32 cellular contexts compared by ENCODE assay signal in genomic region chr14:78127233-78127632, GRCh38. TPM values are rescaled to one million over a fixed set of nuclear protein-coding genes. Genes with fewer than 3 reads are reported as not detected.
"Had no signal": no experiment of that assay in that cellular context is flagged by ENCODE, and none has a peak within 500 bp of the region (broad histone marks: within the 10 kb centered on the region; RNA-seq: fewer than 3 reads in every experiment).

No MANE protein-coding gene starts in this region.

- ATAC-seq: esophagus mucosa; gastrocnemius medialis; left colon; left ventricle myocardium superior; mucosa of descending colon; sciatic nerve; stimulated activated naive CD8-positive, alpha-beta T cell treated with anti-CD3 and anti-CD28 coated beads, Interleukin-15, amount 100 ng/mL, for 72 hours; upper lobe of right lung had no signal

- H3K4me3 ChIP-seq: gastrocnemius medialis, lung, mucosa of descending colon, prostate gland, right atrium auricular region, smooth muscle cell, suprapubic skin, transverse colon, upper lobe of right lung, uterus had no signal

- H3K36me3 ChIP-seq: gastrocnemius medialis, prostate gland, right atrium auricular region, suprapubic skin, transverse colon, upper lobe of right lung, uterus had no signal

- H3K4me1 ChIP-seq: gastrocnemius medialis, prostate gland, right atrium auricular region, suprapubic skin, transverse colon, upper lobe of right lung, uterus had no signal

- H3K4me3 Mint-ChIP-seq: immature natural killer cell; memory B cell; mesothelial cell of epicardium; naive B cell; nephron; stimulated activated naive CD8-positive, alpha-beta T cell treated with anti-CD3 and anti-CD28 coated beads, Interleukin-15, amount 100 ng/mL, for 72 hours had no signal

- H3K27me3 Mint-ChIP-seq: stimulated activated naive CD8-positive, alpha-beta T cell treated with anti-CD3 and anti-CD28 coated beads, Interleukin-15, amount 100 ng/mL, for 72 hours had no signal

- H3K27me3 ChIP-seq: gastrocnemius medialis, right atrium auricular region, suprapubic skin, transverse colon, upper lobe of right lung, uterus had no signal

- DNase-seq: cortex of kidney; foreskin fibroblast; gastrocnemius medialis; head of caudate nucleus; immature natural killer cell; islet precursor cell; kidney glomerular epithelial cell; left colon; left ventricle myocardium superior; mucosa of descending colon; naive B cell; nucleus accumbens; stimulated activated CD4-positive, alpha-beta T cell treated with anti-CD3 and anti-CD28 coated beads, Interleukin-12 subunit alpha, Interleukin-12 subunit beta, amount 100 ng/mL, for 4 hours; stimulated activated CD4-positive, alpha-beta T cell treated with anti-CD3 and anti-CD28 coated beads, Interleukin-1b, Interleukin-23, amount 100 ng/mL, for 48 hours; stimulated activated CD4-positive, alpha-beta T cell treated with anti-CD3 and anti-CD28 coated beads, Interleukin-4, amount 100 ng/mL, for 1 hour; stimulated activated CD8-positive, alpha-beta memory T cell treated with anti-CD3 and anti-CD28 coated beads, Interleukin-4, amount 100 ng/mL, for 48 hours; stimulated activated naive CD4-positive, alpha-beta T cell; stimulated activated naive CD8-positive, alpha-beta T cell treated with anti-CD3 and anti-CD28 coated beads, Interleukin-15, amount 100 ng/mL, for 72 hours; transverse colon; upper lobe of right lung; uterus had no signal

- H3K27ac Mint-ChIP-seq: immature natural killer cell; memory B cell; mesothelial cell of epicardium; nephron; stimulated activated naive CD8-positive, alpha-beta T cell treated with anti-CD3 and anti-CD28 coated beads, Interleukin-15, amount 100 ng/mL, for 72 hours had no signal

- H3K4me2 ChIP-seq: smooth muscle cell had no signal

- H3K9me3 ChIP-seq: gastrocnemius medialis, mucosa of descending colon, prostate gland, right atrium auricular region, suprapubic skin, transverse colon, upper lobe of right lung, uterus had no signal

- H3K36me3 Mint-ChIP-seq: immature natural killer cell, memory B cell, mesothelial cell of epicardium, naive B cell had no signal

- H3K27ac ChIP-seq: epithelial cell of prostate, gastrocnemius medialis, prostate gland, right atrium auricular region, suprapubic skin, transverse colon, upper lobe of right lung, uterus had no signal

- H3K4me1 Mint-ChIP-seq: immature natural killer cell; memory B cell; naive B cell; stimulated activated naive CD8-positive, alpha-beta T cell treated with anti-CD3 and anti-CD28 coated beads, Interleukin-15, amount 100 ng/mL, for 72 hours had no signal

- H3K9me3 Mint-ChIP-seq: mesothelial cell of epicardium; nephron; stimulated activated naive CD8-positive, alpha-beta T cell treated with anti-CD3 and anti-CD28 coated beads, Interleukin-15, amount 100 ng/mL, for 72 hours had no signal

RNA-seq across cellular contexts. Expression of gene NRXN3, which starts 42.9 kb away (rescaled TPM):
- polyA plus RNA-seq: immature natural killer cell had no signal
